1 cellular context compared by ENCODE assay signal in genomic region chr3:153138267-153139210, GRCh38.
TF ChIP-seq lines count a peak whose summit lies in the region.

No MANE protein-coding gene starts in this region.

TF ChIP-seq in HepG2, 621 proteins besides CTCF, POLR2A, EP300 and RAD21 (continued from another document and continues in another):
- TF ChIP-seq ZNF609 (CRISPR knock-in tag; IDR thresholded peaks at IDR 0.05; ENCODE audit: borderline replicate concordance) (peak; percentile 74; the same call in 1 of the 2 replicates), HOXA3 (CRISPR knock-in tag; IDR thresholded peaks at IDR 0.05) (peak; percentile 59; the same call in 1 of the 2 replicates), AGO1 (IDR thresholded peaks at IDR 0.05; ENCODE audit: low read depth, low read length, poor library complexity, severe bottlenecking) (no peak), ZNF879 (CRISPR knock-in tag; IDR thresholded peaks at IDR 0.05) (no peak), PAWR (CRISPR knock-in tag; IDR thresholded peaks at IDR 0.05; ENCODE audit: borderline replicate concordance) (no peak), AHR (CRISPR knock-in tag; IDR thresholded peaks at IDR 0.05) (no peak), ZBTB25 (CRISPR knock-in tag; IDR thresholded peaks at IDR 0.05) (no peak), ZNF562 (CRISPR knock-in tag; IDR thresholded peaks at IDR 0.05; ENCODE audit: borderline replicate concordance) (no peak), ZFP36 (IDR thresholded peaks at IDR 0.05; ENCODE audit: borderline replicate concordance, low read depth, low read length, partially characterized antibody) (no peak), ZNF572 (CRISPR knock-in tag; IDR thresholded peaks at IDR 0.05) (no peak), ZNF747 (CRISPR knock-in tag; IDR thresholded peaks at IDR 0.05; ENCODE audit: borderline replicate concordance) (no peak), SOX13 (IDR thresholded peaks at IDR 0.05) (peak; percentile 75), SOX13 (CRISPR knock-in tag; conservative IDR thresholded peaks at IDR 0.05 in 1 of 2, IDR thresholded peaks at IDR 0.05 in 1 of 2) (peak in 1 of 2 experiments; percentile 91; a peak in 2 of 4 replicates), CHD4 (IDR thresholded peaks at IDR 0.05; ENCODE audit: borderline replicate concordance, low read length) (no peak), CEBPG (CRISPR knock-in tag; IDR thresholded peaks at IDR 0.05) (peak; percentile 84), ZFP36L1 (CRISPR knock-in tag; IDR thresholded peaks at IDR 0.05) (no peak), MIER3 (CRISPR knock-in tag; IDR thresholded peaks at IDR 0.05; ENCODE audit: borderline replicate concordance) (peak; percentile 96), ZMAT3 (CRISPR knock-in tag; conservative IDR thresholded peaks at IDR 0.05) (no peak), CCAR2 (optimal IDR thresholded peaks at IDR 0.05; ENCODE audit: low read depth, low read length) (no peak), REPIN1 (CRISPR knock-in tag; IDR thresholded peaks at IDR 0.05; ENCODE audit: borderline replicate concordance, low read depth) (no peak), IRF2 (CRISPR knock-in tag; IDR thresholded peaks at IDR 0.05) (peak; percentile 66; the same call in 1 of the 2 replicates), CREB1 (IDR thresholded peaks at IDR 0.05) (peak; percentile 45; the same call in 1 of the 2 replicates), CREB1 (CRISPR knock-in tag; IDR thresholded peaks at IDR 0.05) (peak; percentile 83), ZNF335 (CRISPR knock-in tag; IDR thresholded peaks at IDR 0.05) (peak; percentile 74), NFATC3 (CRISPR knock-in tag; IDR thresholded peaks at IDR 0.05) (no peak), SALL1 (CRISPR knock-in tag; IDR thresholded peaks at IDR 0.05) (peak; percentile 81), HMG20B (CRISPR knock-in tag; conservative IDR thresholded peaks at IDR 0.05) (peak; percentile 53; the same call in 1 of the 2 replicates), HNRNPL (IDR thresholded peaks at IDR 0.05; ENCODE audit: low read depth, low read length) (no peak), ZNF232 (CRISPR knock-in tag; IDR thresholded peaks at IDR 0.05; ENCODE audit: borderline replicate concordance) (no peak), NFRKB (IDR thresholded peaks at IDR 0.05) (no peak), NCOR1 (IDR thresholded peaks at IDR 0.05; ENCODE audit: borderline replicate concordance, low read length) (peak; percentile 28; the same call in 1 of the 2 replicates), PBX2 (CRISPR knock-in tag; IDR thresholded peaks at IDR 0.05) (no peak)
- TF ChIP-seq, protein P1, sequence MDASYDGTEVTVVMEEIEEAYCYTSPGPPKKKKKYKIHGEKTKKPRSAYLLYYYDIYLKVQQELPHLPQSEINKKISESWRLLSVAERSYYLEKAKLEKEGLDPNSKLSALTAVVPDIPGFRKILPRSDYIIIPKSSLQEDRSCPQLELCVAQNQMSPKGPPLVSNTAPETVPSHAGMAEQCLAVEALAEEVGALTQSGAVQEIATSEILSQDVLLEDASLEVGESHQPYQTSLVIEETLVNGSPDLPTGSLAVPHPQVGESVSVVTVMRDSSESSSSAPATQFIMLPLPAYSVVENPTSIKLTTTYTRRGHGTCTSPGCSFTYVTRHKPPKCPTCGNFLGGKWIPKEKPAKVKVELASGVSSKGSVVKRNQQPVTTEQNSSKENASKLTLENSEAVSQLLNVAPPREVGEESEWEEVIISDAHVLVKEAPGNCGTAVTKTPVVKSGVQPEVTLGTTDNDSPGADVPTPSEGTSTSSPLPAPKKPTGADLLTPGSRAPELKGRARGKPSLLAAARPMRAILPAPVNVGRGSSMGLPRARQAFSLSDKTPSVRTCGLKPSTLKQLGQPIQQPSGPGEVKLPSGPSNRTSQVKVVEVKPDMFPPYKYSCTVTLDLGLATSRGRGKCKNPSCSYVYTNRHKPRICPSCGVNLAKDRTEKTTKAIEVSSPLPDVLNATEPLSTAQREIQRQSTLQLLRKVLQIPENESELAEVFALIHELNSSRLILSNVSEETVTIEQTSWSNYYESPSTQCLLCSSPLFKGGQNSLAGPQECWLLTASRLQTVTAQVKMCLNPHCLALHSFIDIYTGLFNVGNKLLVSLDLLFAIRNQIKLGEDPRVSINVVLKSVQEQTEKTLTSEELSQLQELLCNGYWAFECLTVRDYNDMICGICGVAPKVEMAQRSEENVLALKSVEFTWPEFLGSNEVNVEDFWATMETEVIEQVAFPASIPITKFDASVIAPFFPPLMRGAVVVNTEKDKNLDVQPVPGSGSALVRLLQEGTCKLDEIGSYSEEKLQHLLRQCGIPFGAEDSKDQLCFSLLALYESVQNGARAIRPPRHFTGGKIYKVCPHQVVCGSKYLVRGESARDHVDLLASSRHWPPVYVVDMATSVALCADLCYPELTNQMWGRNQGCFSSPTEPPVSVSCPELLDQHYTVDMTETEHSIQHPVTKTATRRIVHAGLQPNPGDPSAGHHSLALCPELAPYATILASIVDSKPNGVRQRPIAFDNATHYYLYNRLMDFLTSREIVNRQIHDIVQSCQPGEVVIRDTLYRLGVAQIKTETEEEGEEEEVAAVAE (CRISPR knock-in tag; IDR thresholded peaks at IDR 0.05; ENCODE audit: borderline replicate concordance) = peak; percentile 60; the same call in 1 of the 2 replicates
- TF ChIP-seq, protein P2, sequence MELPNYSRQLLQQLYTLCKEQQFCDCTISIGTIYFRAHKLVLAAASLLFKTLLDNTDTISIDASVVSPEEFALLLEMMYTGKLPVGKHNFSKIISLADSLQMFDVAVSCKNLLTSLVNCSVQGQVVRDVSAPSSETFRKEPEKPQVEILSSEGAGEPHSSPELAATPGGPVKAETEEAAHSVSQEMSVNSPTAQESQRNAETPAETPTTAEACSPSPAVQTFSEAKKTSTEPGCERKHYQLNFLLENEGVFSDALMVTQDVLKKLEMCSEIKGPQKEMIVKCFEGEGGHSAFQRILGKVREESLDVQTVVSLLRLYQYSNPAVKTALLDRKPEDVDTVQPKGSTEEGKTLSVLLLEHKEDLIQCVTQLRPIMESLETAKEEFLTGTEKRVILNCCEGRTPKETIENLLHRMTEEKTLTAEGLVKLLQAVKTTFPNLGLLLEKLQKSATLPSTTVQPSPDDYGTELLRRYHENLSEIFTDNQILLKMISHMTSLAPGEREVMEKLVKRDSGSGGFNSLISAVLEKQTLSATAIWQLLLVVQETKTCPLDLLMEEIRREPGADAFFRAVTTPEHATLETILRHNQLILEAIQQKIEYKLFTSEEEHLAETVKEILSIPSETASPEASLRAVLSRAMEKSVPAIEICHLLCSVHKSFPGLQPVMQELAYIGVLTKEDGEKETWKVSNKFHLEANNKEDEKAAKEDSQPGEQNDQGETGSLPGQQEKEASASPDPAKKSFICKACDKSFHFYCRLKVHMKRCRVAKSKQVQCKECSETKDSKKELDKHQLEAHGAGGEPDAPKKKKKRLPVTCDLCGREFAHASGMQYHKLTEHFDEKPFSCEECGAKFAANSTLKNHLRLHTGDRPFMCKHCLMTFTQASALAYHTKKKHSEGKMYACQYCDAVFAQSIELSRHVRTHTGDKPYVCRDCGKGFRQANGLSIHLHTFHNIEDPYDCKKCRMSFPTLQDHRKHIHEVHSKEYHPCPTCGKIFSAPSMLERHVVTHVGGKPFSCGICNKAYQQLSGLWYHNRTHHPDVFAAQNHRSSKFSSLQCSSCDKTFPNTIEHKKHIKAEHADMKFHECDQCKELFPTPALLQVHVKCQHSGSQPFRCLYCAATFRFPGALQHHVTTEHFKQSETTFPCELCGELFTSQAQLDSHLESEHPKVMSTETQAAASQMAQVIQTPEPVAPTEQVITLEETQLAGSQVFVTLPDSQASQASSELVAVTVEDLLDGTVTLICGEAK (IDR thresholded peaks at IDR 0.05) = no peak
- TF ChIP-seq, protein P2 (CRISPR knock-in tag; IDR thresholded peaks at IDR 0.05) = no peak
- TF ChIP-seq, protein P3, sequence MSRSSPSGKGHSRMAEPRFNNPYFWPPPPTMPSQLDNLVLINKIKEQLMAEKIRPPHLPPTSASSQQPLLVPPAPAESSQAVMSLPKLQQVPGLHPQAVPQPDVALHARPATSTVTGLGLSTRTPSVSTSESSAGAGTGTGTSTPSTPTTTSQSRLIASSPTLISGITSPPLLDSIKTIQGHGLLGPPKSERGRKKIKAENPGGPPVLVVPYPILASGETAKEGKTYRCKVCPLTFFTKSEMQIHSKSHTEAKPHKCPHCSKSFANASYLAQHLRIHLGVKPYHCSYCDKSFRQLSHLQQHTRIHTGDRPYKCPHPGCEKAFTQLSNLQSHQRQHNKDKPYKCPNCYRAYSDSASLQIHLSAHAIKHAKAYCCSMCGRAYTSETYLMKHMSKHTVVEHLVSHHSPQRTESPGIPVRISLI (CRISPR knock-in tag; IDR thresholded peaks at IDR 0.05; ENCODE audit: borderline replicate concordance) = peak; percentile 42; the same call in 1 of the 2 replicates
- TF ChIP-seq, protein P4, sequence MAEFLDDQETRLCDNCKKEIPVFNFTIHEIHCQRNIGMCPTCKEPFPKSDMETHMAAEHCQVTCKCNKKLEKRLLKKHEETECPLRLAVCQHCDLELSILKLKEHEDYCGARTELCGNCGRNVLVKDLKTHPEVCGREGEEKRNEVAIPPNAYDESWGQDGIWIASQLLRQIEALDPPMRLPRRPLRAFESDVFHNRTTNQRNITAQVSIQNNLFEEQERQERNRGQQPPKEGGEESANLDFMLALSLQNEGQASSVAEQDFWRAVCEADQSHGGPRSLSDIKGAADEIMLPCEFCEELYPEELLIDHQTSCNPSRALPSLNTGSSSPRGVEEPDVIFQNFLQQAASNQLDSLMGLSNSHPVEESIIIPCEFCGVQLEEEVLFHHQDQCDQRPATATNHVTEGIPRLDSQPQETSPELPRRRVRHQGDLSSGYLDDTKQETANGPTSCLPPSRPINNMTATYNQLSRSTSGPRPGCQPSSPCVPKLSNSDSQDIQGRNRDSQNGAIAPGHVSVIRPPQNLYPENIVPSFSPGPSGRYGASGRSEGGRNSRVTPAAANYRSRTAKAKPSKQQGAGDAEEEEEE (CRISPR knock-in tag; IDR thresholded peaks at IDR 0.05; ENCODE audit: borderline replicate concordance) = no peak
